ENCODE assay signal across 3 cellular contexts in genomic region chr1:6453895-6454855, GRCh38. TPM values are rescaled to one million over a fixed set of nuclear protein-coding genes. Genes with fewer than 3 reads are reported as not detected.
"Had no signal": no experiment of that assay in that cellular context is flagged by ENCODE, and none has a peak within 500 bp of the region (broad histone marks: within the 10 kb centered on the region; RNA-seq: fewer than 3 reads in every experiment).

No MANE protein-coding gene starts in this region.

RNA-seq across cellular contexts. Expression of gene ESPN, which starts 29.6 kb away (rescaled TPM):
- total RNA-seq: SJSA1, smooth muscle cell had no signal

RNA-seq across cellular contexts. Expression of gene HES2, which starts 34.5 kb away (rescaled TPM):
- total RNA-seq: SJSA1 had no signal
- polyA plus RNA-seq: naive thymus-derived CD4-positive, alpha-beta T cell had no signal
